7 cellular contexts compared by ENCODE assay signal in genomic region chr16:63289834-63290460, GRCh38.
DNase-seq lines count a peak whose midpoint lies in the region; ATAC-seq, FAIRE-seq and TF ChIP-seq lines count a peak whose summit lies in the region.

No MANE protein-coding gene starts in this region.

- H3K4me3 Mint-ChIP-seq in glutamatergic neuron (ENCODE audit: unreplicated experiment) = no peak overlapping the region

- H3K4me1 ChIP-seq in psoas muscle = no peaks in the 10 kb centered on the region

- no peak for FAIRE-seq in HTR-8/SVneo (lab: Jason Lieb, UNC)

- no peaks in the 10 kb centered on the region for H3K9me3 Mint-ChIP-seq in glutamatergic neuron (ENCODE audit: unreplicated experiment)

- no peaks in the 10 kb centered on the region for H3K36me3 ChIP-seq in psoas muscle (ENCODE audit: insufficient read depth in 1 of 2, low read depth in 1 of 2)

- H3K4me3 ChIP-seq in psoas muscle = no peak overlapping the region

- no peak overlapping the region for H3K27ac ChIP-seq in psoas muscle

- no peaks in the 10 kb centered on the region for H3K27me3 Mint-ChIP-seq in glutamatergic neuron (ENCODE audit: unreplicated experiment)

- H3K36me3 Mint-ChIP-seq in glutamatergic neuron (ENCODE audit: unreplicated experiment) = no peaks in the 10 kb centered on the region

- intact Hi-C loops in psoas muscle (cut with DNase I) = no loop called here

- H3K27ac Mint-ChIP-seq in glutamatergic neuron (ENCODE audit: unreplicated experiment) = no peak overlapping the region

- WGBS in psoas muscle, 3 donors = 34 to 38% (median 36%) methylated on average over 16 of the region's 16 CpGs

- peak; percentile 65; the same call in 1 of the 2 replicates for TF ChIP-seq CTCF in GM12874 (IDR thresholded peaks at IDR 0.05; ENCODE audit: insufficient read depth, low read depth, low read length)
- TF ChIP-seq CTCF in glutamatergic neuron (IDR thresholded peaks at IDR 0.05; ENCODE audit: partially characterized antibody, unreplicated experiment) = peak; percentile 88
- TF ChIP-seq CTCF in psoas muscle (IDR thresholded peaks at IDR 0.05) = peak; percentile 34

- ATAC-seq in psoas muscle = peak in 2 of 4 donors; percentile 61

- DNase-seq in LoVo (ENCODE audit: low spot score) = peak; percentile 16
- peak; percentile 26 to 30 for DNase-seq in SHP77 (lab: John Stamatoyannopoulos, UW)
- peak; percentile 69 for DNase-seq in glutamatergic neuron
- DNase-seq in psoas muscle = no peak
- DNase-seq in dedifferentiated amniotic fluid mesenchymal stem cell (ENCODE audit: extremely low spot score) = no peak
- DNase-seq in HTR-8/SVneo (ENCODE audit: insufficient read length, low spot score) = no peak

- no peaks in the 10 kb centered on the region for H3K4me1 Mint-ChIP-seq in glutamatergic neuron (ENCODE audit: low read depth, unreplicated experiment)

- H3K9me3 ChIP-seq in psoas muscle = no peaks in the 10 kb centered on the region

- no peaks in the 10 kb centered on the region for H3K27me3 ChIP-seq in psoas muscle (ENCODE audit: insufficient read depth in 3 of 3, low read length in 2 of 3)

Comparison
In these comparisons a context has a peak if more than half of its experiments do, and no peak if none do; other contexts are left out.
1. CTCF ChIP-seq: peak in every context shown above with its lines; median percentile 88 in glutamatergic neuron; 65 in GM12874; 34 in psoas muscle.
2. DNase-seq: peak in LoVo (single experiment), SHP77 (2 of 2) and glutamatergic neuron (single experiment); none in psoas muscle (0 of 2), dedifferentiated amniotic fluid mesenchymal stem cell (single experiment) and HTR-8/SVneo (single experiment).